In the genomic region with DNA sequence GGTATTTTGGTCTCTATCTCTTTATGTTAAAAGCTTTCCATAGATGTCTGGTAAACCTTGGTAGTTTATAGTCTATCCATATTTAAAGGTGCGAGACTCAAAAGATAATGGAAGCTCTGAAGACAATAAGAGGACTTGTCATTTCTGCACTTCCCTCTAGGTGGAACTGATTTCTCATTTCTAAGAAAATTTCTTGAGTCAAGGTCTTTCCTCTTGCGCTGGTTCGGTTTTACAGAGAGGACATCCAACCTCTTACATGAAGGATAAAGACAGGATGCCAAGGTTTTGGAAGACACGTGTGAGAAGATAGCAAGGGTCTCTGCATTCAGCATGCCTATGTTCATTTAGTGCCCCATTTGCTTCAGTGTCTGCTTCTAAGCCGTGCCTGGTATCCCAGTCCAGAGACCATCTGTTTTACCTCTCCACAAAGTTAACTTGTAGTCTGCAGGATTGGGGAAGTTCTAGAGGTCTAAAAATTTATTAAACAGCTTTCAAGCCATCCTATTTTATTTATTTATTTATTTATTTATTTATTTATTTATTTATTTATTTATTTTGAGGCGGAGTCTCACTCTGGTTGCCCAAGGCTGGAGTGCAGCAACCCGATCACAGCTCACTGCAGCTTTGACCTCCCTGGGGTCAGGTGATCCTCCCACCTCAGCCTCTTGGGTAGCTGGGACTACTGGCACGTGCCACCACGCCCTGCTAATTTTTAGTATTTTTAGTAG, we compare ENCODE assay signal across 1 cellular context.
A peak's percentile ranks its signal among the peaks of the same experiment; 100 is the strongest.
TF ChIP-seq lines count a peak whose summit lies in the region.

No MANE protein-coding gene starts in this region.

TF ChIP-seq in HEK293, 187 proteins besides CTCF, POLR2A, EP300 and RAD21 (continued from another document and continues in another):
- peak; percentile 78 for TF ChIP-seq ZBTB8A (tag by site-specific recombination; IDR thresholded peaks at IDR 0.05)
- TF ChIP-seq PRDM1 (tag by site-specific recombination; IDR thresholded peaks at IDR 0.05): no peak
- TF ChIP-seq, protein P1, sequence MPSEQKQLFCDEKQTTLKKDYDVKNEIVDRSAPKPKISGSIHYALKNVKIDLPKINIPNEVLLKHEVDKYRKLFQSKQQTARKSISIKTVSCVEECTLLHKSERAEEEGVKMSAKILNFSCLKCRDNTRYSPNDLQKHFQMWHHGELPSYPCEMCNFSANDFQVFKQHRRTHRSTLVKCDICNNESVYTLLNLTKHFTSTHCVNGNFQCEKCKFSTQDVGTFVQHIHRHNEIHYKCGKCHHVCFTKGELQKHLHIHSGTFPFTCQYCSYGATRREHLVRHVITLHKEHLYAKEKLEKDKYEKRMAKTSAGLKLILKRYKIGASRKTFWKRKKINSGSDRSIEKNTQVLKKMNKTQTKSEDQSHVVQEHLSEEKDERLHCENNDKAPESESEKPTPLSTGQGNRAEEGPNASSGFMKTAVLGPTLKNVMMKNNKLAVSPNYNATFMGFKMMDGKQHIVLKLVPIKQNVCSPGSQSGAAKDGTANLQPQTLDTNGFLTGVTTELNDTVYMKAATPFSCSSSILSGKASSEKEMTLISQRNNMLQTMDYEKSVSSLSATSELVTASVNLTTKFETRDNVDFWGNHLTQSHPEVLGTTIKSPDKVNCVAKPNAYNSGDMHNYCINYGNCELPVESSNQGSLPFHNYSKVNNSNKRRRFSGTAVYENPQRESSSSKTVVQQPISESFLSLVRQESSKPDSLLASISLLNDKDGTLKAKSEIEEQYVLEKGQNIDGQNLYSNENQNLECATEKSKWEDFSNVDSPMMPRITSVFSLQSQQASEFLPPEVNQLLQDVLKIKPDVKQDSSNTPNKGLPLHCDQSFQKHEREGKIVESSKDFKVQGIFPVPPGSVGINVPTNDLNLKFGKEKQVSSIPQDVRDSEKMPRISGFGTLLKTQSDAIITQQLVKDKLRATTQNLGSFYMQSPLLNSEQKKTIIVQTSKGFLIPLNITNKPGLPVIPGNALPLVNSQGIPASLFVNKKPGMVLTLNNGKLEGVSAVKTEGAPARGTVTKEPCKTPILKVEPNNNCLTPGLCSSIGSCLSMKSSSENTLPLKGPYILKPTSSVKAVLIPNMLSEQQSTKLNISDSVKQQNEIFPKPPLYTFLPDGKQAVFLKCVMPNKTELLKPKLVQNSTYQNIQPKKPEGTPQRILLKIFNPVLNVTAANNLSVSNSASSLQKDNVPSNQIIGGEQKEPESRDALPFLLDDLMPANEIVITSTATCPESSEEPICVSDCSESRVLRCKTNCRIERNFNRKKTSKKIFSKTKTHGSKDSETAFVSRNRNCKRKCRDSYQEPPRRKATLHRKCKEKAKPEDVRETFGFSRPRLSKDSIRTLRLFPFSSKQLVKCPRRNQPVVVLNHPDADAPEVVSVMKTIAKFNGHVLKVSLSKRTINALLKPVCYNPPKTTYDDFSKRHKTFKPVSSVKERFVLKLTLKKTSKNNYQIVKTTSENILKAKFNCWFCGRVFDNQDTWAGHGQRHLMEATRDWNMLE (tag by site-specific recombination; conservative IDR thresholded peaks at IDR 0.05; ENCODE audit: low read depth): peak; percentile 96
- TF ChIP-seq ZNF394 (tag by site-specific recombination; IDR thresholded peaks at IDR 0.05; ENCODE audit: borderline replicate concordance): peak; percentile 98
- peak; percentile 72 for TF ChIP-seq ZNF510 (tag by site-specific recombination; IDR thresholded peaks at IDR 0.05; ENCODE audit: insufficient replicate concordance)
- no peak for TF ChIP-seq ZBTB17 (tag by site-specific recombination; IDR thresholded peaks at IDR 0.05)
- no peak for TF ChIP-seq KLF1 (tag by site-specific recombination; IDR thresholded peaks at IDR 0.05)
- TF ChIP-seq ZNF585B (tag by site-specific recombination; IDR thresholded peaks at IDR 0.05): no peak
- peak; percentile 91 for TF ChIP-seq ZNF558 (tag by site-specific recombination; IDR thresholded peaks at IDR 0.05)
- TF ChIP-seq ZNF366 (tag by site-specific recombination; conservative IDR thresholded peaks at IDR 0.05): peak; percentile 35
- peak; percentile 89 for TF ChIP-seq ZNF560 (tag by site-specific recombination; IDR thresholded peaks at IDR 0.05; ENCODE audit: borderline replicate concordance)
- no peak for TF ChIP-seq RBAK (tag by site-specific recombination; IDR thresholded peaks at IDR 0.05)
- no peak for TF ChIP-seq ZNF37A (tag by site-specific recombination; IDR thresholded peaks at IDR 0.05)
- TF ChIP-seq, protein P2, sequence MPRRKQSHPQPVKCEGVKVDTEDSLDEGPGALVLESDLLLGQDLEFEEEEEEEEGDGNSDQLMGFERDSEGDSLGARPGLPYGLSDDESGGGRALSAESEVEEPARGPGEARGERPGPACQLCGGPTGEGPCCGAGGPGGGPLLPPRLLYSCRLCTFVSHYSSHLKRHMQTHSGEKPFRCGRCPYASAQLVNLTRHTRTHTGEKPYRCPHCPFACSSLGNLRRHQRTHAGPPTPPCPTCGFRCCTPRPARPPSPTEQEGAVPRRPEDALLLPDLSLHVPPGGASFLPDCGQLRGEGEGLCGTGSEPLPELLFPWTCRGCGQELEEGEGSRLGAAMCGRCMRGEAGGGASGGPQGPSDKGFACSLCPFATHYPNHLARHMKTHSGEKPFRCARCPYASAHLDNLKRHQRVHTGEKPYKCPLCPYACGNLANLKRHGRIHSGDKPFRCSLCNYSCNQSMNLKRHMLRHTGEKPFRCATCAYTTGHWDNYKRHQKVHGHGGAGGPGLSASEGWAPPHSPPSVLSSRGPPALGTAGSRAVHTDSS (tag by site-specific recombination; IDR thresholded peaks at IDR 0.05): no peak
- no peak for TF ChIP-seq ZNF621 (tag by site-specific recombination; IDR thresholded peaks at IDR 0.05)
- TF ChIP-seq ZNF791 (tag by site-specific recombination; IDR thresholded peaks at IDR 0.05): 0 out of 2 replicates have a peak, but pooled peaks have one; percentile 22
- TF ChIP-seq ZNF292 (tag by site-specific recombination; IDR thresholded peaks at IDR 0.05; ENCODE audit: borderline replicate concordance, low read depth): peak; percentile 85; the same call in 1 of the 2 replicates
- no peak for TF ChIP-seq ZBTB7A (tag by site-specific recombination; IDR thresholded peaks at IDR 0.05; ENCODE audit: low read depth)
- TF ChIP-seq ZNF16 (tag by site-specific recombination; IDR thresholded peaks at IDR 0.05; ENCODE audit: low read depth): no peak
- no peak for TF ChIP-seq ZIC2 (tag by site-specific recombination; IDR thresholded peaks at IDR 0.05)
- peak; percentile 83 for TF ChIP-seq ZXDB (tag by site-specific recombination; IDR thresholded peaks at IDR 0.05)
- TF ChIP-seq, protein P3, sequence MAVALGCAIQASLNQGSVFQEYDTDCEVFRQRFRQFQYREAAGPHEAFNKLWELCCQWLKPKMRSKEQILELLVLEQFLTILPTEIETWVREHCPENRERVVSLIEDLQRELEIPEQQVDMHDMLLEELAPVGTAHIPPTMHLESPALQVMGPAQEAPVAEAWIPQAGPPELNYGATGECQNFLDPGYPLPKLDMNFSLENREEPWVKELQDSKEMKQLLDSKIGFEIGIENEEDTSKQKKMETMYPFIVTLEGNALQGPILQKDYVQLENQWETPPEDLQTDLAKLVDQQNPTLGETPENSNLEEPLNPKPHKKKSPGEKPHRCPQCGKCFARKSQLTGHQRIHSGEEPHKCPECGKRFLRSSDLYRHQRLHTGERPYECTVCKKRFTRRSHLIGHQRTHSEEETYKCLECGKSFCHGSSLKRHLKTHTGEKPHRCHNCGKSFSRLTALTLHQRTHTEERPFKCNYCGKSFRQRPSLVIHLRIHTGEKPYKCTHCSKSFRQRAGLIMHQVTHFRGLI (tag by site-specific recombination; IDR thresholded peaks at IDR 0.05): no peak
- no peak for TF ChIP-seq ZNF223 (tag by site-specific recombination; IDR thresholded peaks at IDR 0.05)
- TF ChIP-seq, protein P4, sequence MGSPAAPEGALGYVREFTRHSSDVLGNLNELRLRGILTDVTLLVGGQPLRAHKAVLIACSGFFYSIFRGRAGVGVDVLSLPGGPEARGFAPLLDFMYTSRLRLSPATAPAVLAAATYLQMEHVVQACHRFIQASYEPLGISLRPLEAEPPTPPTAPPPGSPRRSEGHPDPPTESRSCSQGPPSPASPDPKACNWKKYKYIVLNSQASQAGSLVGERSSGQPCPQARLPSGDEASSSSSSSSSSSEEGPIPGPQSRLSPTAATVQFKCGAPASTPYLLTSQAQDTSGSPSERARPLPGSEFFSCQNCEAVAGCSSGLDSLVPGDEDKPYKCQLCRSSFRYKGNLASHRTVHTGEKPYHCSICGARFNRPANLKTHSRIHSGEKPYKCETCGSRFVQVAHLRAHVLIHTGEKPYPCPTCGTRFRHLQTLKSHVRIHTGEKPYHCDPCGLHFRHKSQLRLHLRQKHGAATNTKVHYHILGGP (tag by site-specific recombination; IDR thresholded peaks at IDR 0.05): no peak
- TF ChIP-seq, protein P5, sequence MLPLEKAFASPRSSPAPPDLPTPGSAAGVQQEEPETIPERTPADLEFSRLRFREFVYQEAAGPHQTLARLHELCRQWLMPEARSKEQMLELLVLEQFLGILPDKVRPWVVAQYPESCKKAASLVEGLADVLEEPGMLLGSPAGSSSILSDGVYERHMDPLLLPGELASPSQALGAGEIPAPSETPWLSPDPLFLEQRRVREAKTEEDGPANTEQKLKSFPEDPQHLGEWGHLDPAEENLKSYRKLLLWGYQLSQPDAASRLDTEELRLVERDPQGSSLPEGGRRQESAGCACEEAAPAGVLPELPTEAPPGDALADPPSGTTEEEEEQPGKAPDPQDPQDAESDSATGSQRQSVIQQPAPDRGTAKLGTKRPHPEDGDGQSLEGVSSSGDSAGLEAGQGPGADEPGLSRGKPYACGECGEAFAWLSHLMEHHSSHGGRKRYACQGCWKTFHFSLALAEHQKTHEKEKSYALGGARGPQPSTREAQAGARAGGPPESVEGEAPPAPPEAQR (tag by site-specific recombination; IDR thresholded peaks at IDR 0.05): no peak
- TF ChIP-seq OSR2 (tag by site-specific recombination; IDR thresholded peaks at IDR 0.05): no peak
- TF ChIP-seq, protein P6, sequence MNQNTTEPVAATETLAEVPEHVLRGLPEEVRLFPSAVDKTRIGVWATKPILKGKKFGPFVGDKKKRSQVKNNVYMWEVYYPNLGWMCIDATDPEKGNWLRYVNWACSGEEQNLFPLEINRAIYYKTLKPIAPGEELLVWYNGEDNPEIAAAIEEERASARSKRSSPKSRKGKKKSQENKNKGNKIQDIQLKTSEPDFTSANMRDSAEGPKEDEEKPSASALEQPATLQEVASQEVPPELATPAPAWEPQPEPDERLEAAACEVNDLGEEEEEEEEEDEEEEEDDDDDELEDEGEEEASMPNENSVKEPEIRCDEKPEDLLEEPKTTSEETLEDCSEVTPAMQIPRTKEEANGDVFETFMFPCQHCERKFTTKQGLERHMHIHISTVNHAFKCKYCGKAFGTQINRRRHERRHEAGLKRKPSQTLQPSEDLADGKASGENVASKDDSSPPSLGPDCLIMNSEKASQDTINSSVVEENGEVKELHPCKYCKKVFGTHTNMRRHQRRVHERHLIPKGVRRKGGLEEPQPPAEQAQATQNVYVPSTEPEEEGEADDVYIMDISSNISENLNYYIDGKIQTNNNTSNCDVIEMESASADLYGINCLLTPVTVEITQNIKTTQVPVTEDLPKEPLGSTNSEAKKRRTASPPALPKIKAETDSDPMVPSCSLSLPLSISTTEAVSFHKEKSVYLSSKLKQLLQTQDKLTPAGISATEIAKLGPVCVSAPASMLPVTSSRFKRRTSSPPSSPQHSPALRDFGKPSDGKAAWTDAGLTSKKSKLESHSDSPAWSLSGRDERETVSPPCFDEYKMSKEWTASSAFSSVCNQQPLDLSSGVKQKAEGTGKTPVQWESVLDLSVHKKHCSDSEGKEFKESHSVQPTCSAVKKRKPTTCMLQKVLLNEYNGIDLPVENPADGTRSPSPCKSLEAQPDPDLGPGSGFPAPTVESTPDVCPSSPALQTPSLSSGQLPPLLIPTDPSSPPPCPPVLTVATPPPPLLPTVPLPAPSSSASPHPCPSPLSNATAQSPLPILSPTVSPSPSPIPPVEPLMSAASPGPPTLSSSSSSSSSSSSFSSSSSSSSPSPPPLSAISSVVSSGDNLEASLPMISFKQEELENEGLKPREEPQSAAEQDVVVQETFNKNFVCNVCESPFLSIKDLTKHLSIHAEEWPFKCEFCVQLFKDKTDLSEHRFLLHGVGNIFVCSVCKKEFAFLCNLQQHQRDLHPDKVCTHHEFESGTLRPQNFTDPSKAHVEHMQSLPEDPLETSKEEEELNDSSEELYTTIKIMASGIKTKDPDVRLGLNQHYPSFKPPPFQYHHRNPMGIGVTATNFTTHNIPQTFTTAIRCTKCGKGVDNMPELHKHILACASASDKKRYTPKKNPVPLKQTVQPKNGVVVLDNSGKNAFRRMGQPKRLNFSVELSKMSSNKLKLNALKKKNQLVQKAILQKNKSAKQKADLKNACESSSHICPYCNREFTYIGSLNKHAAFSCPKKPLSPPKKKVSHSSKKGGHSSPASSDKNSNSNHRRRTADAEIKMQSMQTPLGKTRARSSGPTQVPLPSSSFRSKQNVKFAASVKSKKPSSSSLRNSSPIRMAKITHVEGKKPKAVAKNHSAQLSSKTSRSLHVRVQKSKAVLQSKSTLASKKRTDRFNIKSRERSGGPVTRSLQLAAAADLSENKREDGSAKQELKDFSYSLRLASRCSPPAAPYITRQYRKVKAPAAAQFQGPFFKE (tag by site-specific recombination; IDR thresholded peaks at IDR 0.05; ENCODE audit: borderline replicate concordance): no peak
- peak; percentile 72; the same call in 1 of the 2 replicates for TF ChIP-seq ZNF433 (tag by site-specific recombination; IDR thresholded peaks at IDR 0.05; ENCODE audit: low read depth)
- peak; percentile 30; the same call in 1 of the 2 replicates for TF ChIP-seq SP3 (tag by site-specific recombination; IDR thresholded peaks at IDR 0.05)
- TF ChIP-seq HOXC10 (CRISPR knock-in tag; IDR thresholded peaks at IDR 0.05): no peak
- no peak for TF ChIP-seq ZNF132 (tag by site-specific recombination; IDR thresholded peaks at IDR 0.05; ENCODE audit: borderline replicate concordance)
- TF ChIP-seq, protein P7, sequence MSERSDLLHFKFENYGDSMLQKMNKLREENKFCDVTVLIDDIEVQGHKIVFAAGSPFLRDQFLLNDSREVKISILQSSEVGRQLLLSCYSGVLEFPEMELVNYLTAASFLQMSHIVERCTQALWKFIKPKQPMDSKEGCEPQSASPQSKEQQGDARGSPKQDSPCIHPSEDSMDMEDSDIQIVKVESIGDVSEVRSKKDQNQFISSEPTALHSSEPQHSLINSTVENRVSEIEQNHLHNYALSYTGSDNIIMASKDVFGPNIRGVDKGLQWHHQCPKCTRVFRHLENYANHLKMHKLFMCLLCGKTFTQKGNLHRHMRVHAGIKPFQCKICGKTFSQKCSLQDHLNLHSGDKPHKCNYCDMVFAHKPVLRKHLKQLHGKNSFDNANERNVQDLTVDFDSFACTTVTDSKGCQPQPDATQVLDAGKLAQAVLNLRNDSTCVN (tag by site-specific recombination; optimal IDR thresholded peaks at IDR 0.05): no peak
- peak; percentile 77; the same call in 1 of the 2 replicates for TF ChIP-seq ZNF404 (tag by site-specific recombination; IDR thresholded peaks at IDR 0.05)
- TF ChIP-seq ZNF121 (tag by site-specific recombination; IDR thresholded peaks at IDR 0.05): peak; percentile 53; the same call in 1 of the 2 replicates
- TF ChIP-seq OVOL3 (tag by site-specific recombination; IDR thresholded peaks at IDR 0.05): peak; percentile 16; the same call in 1 of the 2 replicates
- TF ChIP-seq MZF1 (tag by site-specific recombination; IDR thresholded peaks at IDR 0.05; ENCODE audit: borderline replicate concordance): peak; percentile 23; the same call in 1 of the 2 replicates
- TF ChIP-seq IKZF3 (tag by site-specific recombination; IDR thresholded peaks at IDR 0.05): no peak
- no peak for TF ChIP-seq ZNF473 (tag by site-specific recombination; IDR thresholded peaks at IDR 0.05)
